ENCODE assay signal across 8 cellular contexts in genomic region chr22:46934746-46935491, GRCh38.
DNase-seq lines count a peak whose midpoint lies in the region; ATAC-seq and FAIRE-seq lines count a peak whose summit lies in the region.

No MANE protein-coding gene starts in this region.

- DNase-seq in COLO829 (ENCODE audit: low spot score), result peak; percentile 30
- DNase-seq in activated T-cell treated with anti-CD3 and anti-CD28 coated beads, Interleukin-2, amount 50 U/mL, for 4 hours, result no peak
- DNase-seq in stromal cell of bone marrow (ENCODE audit: low read depth), result peak; percentile 58
- DNase-seq in stimulated activated naive CD4-positive, alpha-beta T cell treated with Interleukin-2 at 50 U/mL for 16 hours (lab: John Stamatoyannopoulos, UW), result no peak
- no peak for DNase-seq in NCI-H2081 treated with DMSO at 0.1 percent for 48 hours (lab: John Stamatoyannopoulos, UW)

- peak; percentile 68 for FAIRE-seq in islet of Langerhans (lab: Jason Lieb, UNC)

- H3K27me3 Mint-ChIP-seq in activated T-cell treated with anti-CD3 and anti-CD28 coated beads, Interleukin-2, amount 50 U/mL, for 4 hours (ENCODE audit: low read depth), result no peaks in the 10 kb centered on the region

- H3K4me1 Mint-ChIP-seq in activated T-cell treated with anti-CD3 and anti-CD28 coated beads, Interleukin-2, amount 50 U/mL, for 4 hours (ENCODE audit: low read depth), result peaks cover 21% of the 10 kb centered on the region

- H3K4me3 Mint-ChIP-seq in activated T-cell treated with anti-CD3 and anti-CD28 coated beads, Interleukin-2, amount 50 U/mL, for 4 hours, result no peak overlapping the region

- H3K9me3 Mint-ChIP-seq in activated T-cell treated with anti-CD3 and anti-CD28 coated beads, Interleukin-2, amount 50 U/mL, for 4 hours, result no peaks in the 10 kb centered on the region

- peaks cover 24% of the 10 kb centered on the region for H3K36me3 Mint-ChIP-seq in activated T-cell treated with anti-CD3 and anti-CD28 coated beads, Interleukin-2, amount 50 U/mL, for 4 hours (ENCODE audit: insufficient read depth)

- peak; percentile 78 for ATAC-seq in HG02938 (IDR thresholded peaks at IDR 0.05; ENCODE audit: unreplicated experiment)
- peak; percentile 84 to 92 for ATAC-seq in activated T-cell treated with anti-CD3 and anti-CD28 coated beads, Interleukin-2, amount 50 U/mL, for 4 hours
- no peak for ATAC-seq in HG02852 (IDR thresholded peaks at IDR 0.05; ENCODE audit: unreplicated experiment)

Comparison
In these comparisons a context has a peak if more than half of its experiments do, and no peak if none do; other contexts are left out.
1. DNase-seq: peak in COLO829 (single experiment) and stromal cell of bone marrow (single experiment); none in activated T-cell treated with anti-CD3 and anti-CD28 coated beads, Interleukin-2, amount 50 U/mL, for 4 hours (single experiment), stimulated activated naive CD4-positive, alpha-beta T cell treated with Interleukin-2 at 50 U/mL for 16 hours (single experiment) and NCI-H2081 treated with DMSO at 0.1 percent for 48 hours (single experiment).